ENCODE assay signal across 18 cellular contexts in genomic region chr3:156417733-156418132, GRCh38.
DNase-seq lines count a peak whose midpoint lies in the region; ATAC-seq and TF ChIP-seq lines count a peak whose summit lies in the region.
"Had no signal": no experiment of that assay in that cellular context is flagged by ENCODE, and none has a peak within 500 bp of the region (broad histone marks: within the 10 kb centered on the region; RNA-seq: fewer than 3 reads in every experiment).

No MANE protein-coding gene starts in this region.

- H3K27ac ChIP-seq in right atrium auricular region (no peak overlapping the region), SJCRH30 (peak overlapping the region; percentile 86), thymus (ENCODE audit: low read depth) (peak overlapping the region; percentile 8)
- H3K27ac ChIP-seq: HL-60, SJSA1 had no signal

- peak overlapping the region in 1 of 3 experiments; percentile 21 for H3K4me3 Mint-ChIP-seq in nephron

- peaks cover 29% of the 10 kb centered on the region for H3K4me1 Mint-ChIP-seq in nephron

- no peaks in the 10 kb centered on the region for H3K27me3 Mint-ChIP-seq in nephron (ENCODE audit: low read depth)

- no peaks in the 10 kb centered on the region for H3K36me3 Mint-ChIP-seq in nephron (ENCODE audit: low read depth)

- no peak for TF ChIP-seq CTCF in right atrium auricular region (IDR thresholded peaks at IDR 0.05)
- no peak for TF ChIP-seq CTCF in nephron (IDR thresholded peaks at IDR 0.05; ENCODE audit: unreplicated experiment in 3 of 3)

- DNase-seq in Right ventricle myocardium superior = no peak
- DNase-seq in right atrium auricular region (ENCODE audit: low spot score) = no peak
- no peak for DNase-seq in SJCRH30
- DNase-seq in SK-N-DZ (ENCODE audit: low spot score) = no peak
- DNase-seq in hippocampal formation (lab: John Stamatoyannopoulos, UW) = no peak
- DNase-seq: Caco-2, GDM1, NCI-H1048, NCI-H146, NCI-H446 treated with DMSO at 0.1 percent for 48 hours, NCI-H748 treated with DMSO at 0.1 percent for 48 hours had no signal

- no peaks in the 10 kb centered on the region for H3K9me3 ChIP-seq in right atrium auricular region
- no peaks in the 10 kb centered on the region for H3K9me3 ChIP-seq in SJCRH30 (replicated peaks)
- H3K9me3 ChIP-seq in thymus (ENCODE audit: control insufficient read depth) = no peaks in the 10 kb centered on the region
- H3K9me3 ChIP-seq: Caco-2, SJSA1 had no signal

- no peaks in the 10 kb centered on the region for H3K9me3 Mint-ChIP-seq in nephron

- intact Hi-C loops in Right ventricle myocardium superior (cut with DNase I) = no loop called here

- H3K4me1 ChIP-seq in right atrium auricular region = peaks cover 0 to 6% of the 10 kb centered on the region in 2 donors
- H3K4me1 ChIP-seq in SJCRH30 = peaks cover 24% of the 10 kb centered on the region
- no peaks in the 10 kb centered on the region for H3K4me1 ChIP-seq in thymus (ENCODE audit: control insufficient read depth, insufficient read depth, low read length)
- H3K4me1 ChIP-seq: Caco-2, SJSA1 had no signal

- H3K4me3 ChIP-seq in right atrium auricular region (no peak overlapping the region), SJCRH30 (peak overlapping the region; percentile 33), thymus (ENCODE audit: low read length) (no peak overlapping the region)
- H3K4me3 ChIP-seq: K562, SJSA1 had no signal

- no peaks in the 10 kb centered on the region for H3K36me3 ChIP-seq in right atrium auricular region
- no peaks in the 10 kb centered on the region for H3K36me3 ChIP-seq in SJCRH30
- H3K36me3 ChIP-seq in thymus (ENCODE audit: control insufficient read depth, insufficient read depth) = no peaks in the 10 kb centered on the region
- H3K36me3 ChIP-seq: SJSA1 had no signal

- 95% methylated on average over 2 of the region's 2 CpGs for WGBS in thymus

- no peaks in the 10 kb centered on the region for H3K27me3 ChIP-seq in right atrium auricular region
- no peaks in the 10 kb centered on the region for H3K27me3 ChIP-seq in SJCRH30
- H3K27me3 ChIP-seq in thymus (ENCODE audit: control insufficient read depth, insufficient read depth) = no peaks in the 10 kb centered on the region
- H3K27me3 ChIP-seq: SJSA1 had no signal

- peak overlapping the region; percentile 2 to 47 (median 5) for H3K27ac Mint-ChIP-seq in nephron

- ATAC-seq in Right ventricle myocardium superior (ENCODE audit: poor library complexity) = peak; percentile 63
- ATAC-seq in HG03139 (IDR thresholded peaks at IDR 0.05; ENCODE audit: unreplicated experiment) = no peak
- ATAC-seq: HCT116, K562 had no signal

Comparison
In these comparisons a context has a peak if more than half of its experiments do, and no peak if none do; other contexts are left out.
1. H3K27ac ChIP-seq: peak in SJCRH30 (single experiment) and thymus (single experiment); none in right atrium auricular region (0 of 2).